In the genomic region with DNA sequence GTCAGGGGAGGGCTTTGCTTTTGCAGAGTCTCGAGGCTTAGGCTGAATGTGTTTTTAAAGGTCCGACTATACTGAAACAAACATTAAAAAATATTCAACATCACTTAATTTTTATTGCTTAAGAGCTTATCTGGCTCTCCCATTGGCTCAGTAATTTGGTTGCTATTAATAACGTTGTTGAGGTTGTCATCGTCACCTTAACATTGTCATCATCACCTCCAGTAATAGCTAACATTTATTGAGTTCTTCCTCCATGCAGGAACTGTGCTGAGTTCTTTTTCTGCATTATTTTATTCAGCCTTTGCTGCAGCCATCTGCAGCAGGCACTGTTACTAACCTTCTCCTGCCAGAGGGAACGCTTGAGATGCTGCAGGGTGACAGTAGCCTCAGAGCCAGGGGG, we compare ENCODE assay signal across 13 cellular contexts.
"Had no signal": no experiment of that assay in that cellular context is flagged by ENCODE, and none has a peak within 500 bp of the region (broad histone marks: within the 10 kb centered on the region; RNA-seq: fewer than 3 reads in every experiment).

No MANE protein-coding gene starts in this region.

- H3K27ac ChIP-seq: lower lobe of right lung, suprapubic skin had no signal

- DNase-seq: activated CD4-positive, alpha-beta T cell treated with anti-CD3 and anti-CD28 coated beads, Interleukin-2, amount 10 ng/mL, durations not matched to agents 24 days and 14 days; activated CD8-positive, alpha-beta T cell treated with anti-CD3 and anti-CD28 coated beads for 36 hours; activated naive CD4-positive, alpha-beta T cell; activated naive CD8-positive, alpha-beta T cell treated with anti-CD3 and anti-CD28 coated beads for 36 hours; activated T-cell treated with anti-CD3 and anti-CD28 coated beads, Interleukin-2, amount 50 U/mL, for 1 hour; amniotic stem cell; lower lobe of right lung; nephron progenitor cell; nucleus accumbens; stimulated activated CD4-positive, alpha-beta T cell treated with anti-CD3 and anti-CD28 coated beads, Interleukin-2, amount 100 ng/mL, for 24 hours had no signal

- H3K36me3 ChIP-seq: lower lobe of right lung, suprapubic skin had no signal

- H3K4me3 ChIP-seq: lower lobe of right lung, suprapubic skin had no signal

- H3K27me3 ChIP-seq: suprapubic skin had no signal

- ATAC-seq: activated CD8-positive, alpha-beta T cell treated with anti-CD3 and anti-CD28 coated beads for 36 hours; activated T-helper 17 cell treated with anti-CD3 and anti-CD28 coated beads, Interleukin-2, amount 50 U/mL, for 72 hours had no signal

- FAIRE-seq: endometrium had no signal

- H3K9me3 ChIP-seq: lower lobe of right lung, suprapubic skin had no signal
